Comparison of ENCODE assay signal across 3 cellular contexts in genomic region chr4:100198061-100198460, GRCh38.
"Had no signal": no experiment of that assay in that cellular context is flagged by ENCODE, and none has a peak within 500 bp of the region (broad histone marks: within the 10 kb centered on the region; RNA-seq: fewer than 3 reads in every experiment).

No MANE protein-coding gene starts in this region.

- H3K4me3 ChIP-seq: GM12878 had no signal

- ATAC-seq: GM12878 had no signal

- DNase-seq: GDM1, GF-D8 had no signal
